Comparison of ENCODE assay signal across 38 cellular contexts in the genomic region with DNA sequence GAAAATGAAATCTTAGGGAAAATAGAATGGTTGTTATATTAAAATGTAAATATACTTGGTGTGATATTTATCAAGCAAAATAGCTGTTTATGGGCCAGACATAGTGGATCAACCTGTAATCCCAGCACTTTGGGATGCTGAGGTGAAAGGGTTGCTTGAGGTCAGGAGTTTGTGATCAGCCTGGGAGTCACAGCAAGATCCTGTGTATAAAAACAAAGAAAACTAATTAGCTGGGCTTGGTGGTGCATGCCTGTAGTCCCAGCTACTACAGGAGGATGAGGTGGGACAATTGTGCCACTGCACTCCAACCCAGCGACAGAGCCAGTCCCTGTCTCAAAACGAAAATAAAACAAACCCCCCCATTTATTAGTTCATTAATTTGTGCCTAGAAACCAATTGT. TPM values are rescaled to one million over a fixed set of nuclear protein-coding genes. Genes with fewer than 3 reads are reported as not detected.
"Had no signal": no experiment of that assay in that cellular context is flagged by ENCODE, and none has a peak within 500 bp of the region (broad histone marks: within the 10 kb centered on the region; RNA-seq: fewer than 3 reads in every experiment).

No MANE protein-coding gene starts in this region.

- H3K4me3 ChIP-seq: MG63 had no signal

- H3K4me2 ChIP-seq: KMS-11 had no signal

- H3K36me3 ChIP-seq: MG63 had no signal

- DNase-seq: Karpas-422, Kasumi-1, MG63, MM.1S, MV-4-11, NCI-H1048, NCI-H1092, NCI-H1092 treated with DMSO at 0.1 percent for 48 hours, NCI-H1105, NCI-H1105 treated with DMSO at 0.1 percent for 48 hours, NCI-H1417, NCI-H1417 treated with DMSO at 0.1 percent for 48 hours, NCI-H1436, NCI-H1436 treated with DMSO at 0.1 percent for 48 hours, NCI-H146, NCI-H1694, NCI-H1694 treated with DMSO at 0.1 percent for 48 hours, NCI-H187, NCI-H187 treated with DMSO at 0.1 percent for 48 hours, NCI-H1930, NCI-H2029, NCI-H2029 treated with DMSO at 0.1 percent for 48 hours, NCI-H2081, NCI-H2081 treated with DMSO at 0.1 percent for 48 hours, NCI-H2107, NCI-H2171, NCI-H2171 treated with DMSO at 0.1 percent for 48 hours, NCI-H2227 treated with DMSO at 0.1 percent for 48 hours, NCI-H226, NCI-H345, NCI-H446, NCI-H446 treated with DMSO at 0.1 percent for 48 hours, NCI-H510A, NCI-H510A treated with DMSO at 0.1 percent for 48 hours had no signal

- H3K9me3 ChIP-seq: MG63 had no signal

- H3K27me3 ChIP-seq: MG63 had no signal

- H3K9ac ChIP-seq: KMS-11 had no signal

RNA-seq across cellular contexts. Expression of gene CFHR1, which starts 21.6 kb away (rescaled TPM):
- total RNA-seq: LHCN-M2, M059J, MCF 10A had no signal

RNA-seq across cellular contexts. Expression of gene CFHR3, which starts 23.3 kb away (rescaled TPM):
- total RNA-seq: M059J, MCF 10A had no signal
